In the genomic region with DNA sequence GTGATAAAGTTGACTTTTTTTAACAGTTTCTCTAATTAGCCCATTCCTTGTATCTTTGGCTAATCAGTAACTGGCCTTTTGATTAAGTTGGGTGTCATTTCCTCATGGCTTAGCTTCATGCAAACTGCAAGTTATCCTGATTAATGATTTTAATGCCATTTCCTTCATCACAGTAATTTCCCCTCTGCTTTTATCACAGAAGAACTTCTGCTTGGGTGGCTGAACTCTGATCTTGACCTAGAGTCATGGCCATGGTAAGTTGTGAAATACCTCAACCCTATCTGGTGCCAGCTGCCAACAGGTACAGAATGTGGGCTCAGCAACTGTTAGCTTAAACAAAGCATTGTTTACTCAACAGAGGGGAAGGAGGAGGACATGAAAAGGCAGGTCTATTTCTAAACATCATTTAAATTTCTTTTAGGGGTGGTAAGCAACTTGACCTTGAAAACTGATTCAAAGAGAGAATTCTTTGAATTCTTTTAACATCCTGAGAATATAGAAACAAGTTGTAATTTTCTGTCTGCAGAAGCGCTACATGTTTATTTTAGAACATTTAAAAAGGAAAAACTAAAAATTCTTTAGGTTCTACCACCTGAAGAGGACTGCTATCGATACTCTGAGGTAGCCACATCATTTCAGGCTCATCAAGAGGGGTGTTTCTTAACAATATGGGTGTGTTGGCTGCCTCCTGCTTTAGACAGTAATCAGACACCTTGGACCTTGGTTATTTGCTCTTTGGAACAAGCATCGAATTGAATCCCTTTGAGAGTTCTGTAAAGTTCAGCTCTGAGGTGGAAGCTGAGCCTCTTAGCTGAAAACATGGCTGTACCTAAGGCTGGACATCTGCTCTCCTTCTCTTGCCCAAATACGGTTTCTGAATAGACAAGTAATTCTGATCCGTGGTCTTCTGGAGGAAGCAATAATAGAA, we compare ENCODE assay signal across 8 cellular contexts. TPM values are rescaled to one million over a fixed set of nuclear protein-coding genes. Genes with fewer than 3 reads are reported as not detected.
DNase-seq lines count a peak whose midpoint lies in the region; ATAC-seq and TF ChIP-seq lines count a peak whose summit lies in the region.

No MANE protein-coding gene starts in this region.

- no peaks in the 10 kb centered on the region for H3K9me3 ChIP-seq in esophagus squamous epithelium

- 45 to 62% methylated on average over 5 of the region's 5 CpGs for WGBS in esophagus squamous epithelium, 2 donors

- no peak for TF ChIP-seq POLR2A in esophagus squamous epithelium (IDR thresholded peaks at IDR 0.05)

- H3K36me3 ChIP-seq in esophagus squamous epithelium: peaks cover 0 to 19% (median 0%) of the 10 kb centered on the region in 3 donors

- TF ChIP-seq CTCF in esophagus squamous epithelium (IDR thresholded peaks at IDR 0.05): no peak

- DNase-seq in left cardiac atrium (no peak), Right ventricle myocardium superior (no peak), NCI-H2196 (lab: John Stamatoyannopoulos, UW; ENCODE audit: unreplicated experiment) (peak; percentile 23), ureter (ENCODE audit: low spot score) (peak; percentile 57), mesenteric fat pad (ENCODE audit: low spot score) (no peak), esophagus squamous epithelium (lab: John Stamatoyannopoulos, UW) (no peak), sciatic nerve (ENCODE audit: low spot score) (no peak)

- no peak overlapping the region for H3K4me3 ChIP-seq in esophagus squamous epithelium

- H3K4me1 ChIP-seq in esophagus squamous epithelium: peaks cover 0 to 34% (median 2%) of the 10 kb centered on the region in 3 donors

- H3K27ac ChIP-seq in esophagus squamous epithelium: peak overlapping the region in 2 of 4 donors; percentile 0 to 27

- H3K27me3 ChIP-seq in esophagus squamous epithelium: no peaks in the 10 kb centered on the region

- intact Hi-C loops in left cardiac atrium (cut with DNase I): no loop called here
- intact Hi-C loops in Right ventricle myocardium superior (cut with DNase I): no loop called here
- intact Hi-C loops in esophagus squamous epithelium (cut with DNase I): no loop called here
- intact Hi-C loops in sciatic nerve (cut with DNase I): no loop called here

- ATAC-seq in left cardiac atrium (peak; percentile 23 to 48), Right ventricle myocardium superior (ENCODE audit: poor library complexity) (no peak), esophagus mucosa (peak; percentile 60), sciatic nerve (no peak)

RNA-seq across cellular contexts. Expression of a gene that starts 39.7 kb away (rescaled TPM):
- 10 to 100 TPM; 41.3 to 50.4 TPM for total RNA-seq in left cardiac atrium
- 22.5 TPM for total RNA-seq in Right ventricle myocardium superior
- 71.8 TPM for total RNA-seq in esophagus mucosa
- total RNA-seq in ureter: 169 TPM
- total RNA-seq in mesenteric fat pad: 58.3 TPM
- total RNA-seq in esophagus squamous epithelium: 10 to 100 TPM; 24.8 to 66.4 (median 43.6) TPM
- total RNA-seq in sciatic nerve: 117 TPM

RNA-seq across cellular contexts. Expression of a gene that starts 47.9 kb away (rescaled TPM):
- total RNA-seq in left cardiac atrium: 1 to 10 TPM; 4.8 to 7.1 TPM
- 4.1 TPM for total RNA-seq in Right ventricle myocardium superior
- 9.5 TPM for total RNA-seq in esophagus mucosa
- 18.5 TPM for total RNA-seq in ureter
- 26.5 TPM for total RNA-seq in mesenteric fat pad
- total RNA-seq in esophagus squamous epithelium: 10 to 100 TPM; 11.9 to 15.6 (median 13.4) TPM
- total RNA-seq in sciatic nerve: 24.4 TPM

Comparison
In these comparisons a context has a peak if more than half of its experiments do, and no peak if none do; other contexts are left out.
1. ATAC-seq: peak in left cardiac atrium (2 of 2) and esophagus mucosa (single experiment); none in Right ventricle myocardium superior (single experiment) and sciatic nerve (single experiment).
2. DNase-seq: peak in NCI-H2196 (single experiment) and ureter (single experiment); none in left cardiac atrium (single experiment), Right ventricle myocardium superior (single experiment), mesenteric fat pad (single experiment), esophagus squamous epithelium (single experiment) and sciatic nerve (single experiment).